18 cellular contexts compared by ENCODE assay signal in the genomic region with DNA sequence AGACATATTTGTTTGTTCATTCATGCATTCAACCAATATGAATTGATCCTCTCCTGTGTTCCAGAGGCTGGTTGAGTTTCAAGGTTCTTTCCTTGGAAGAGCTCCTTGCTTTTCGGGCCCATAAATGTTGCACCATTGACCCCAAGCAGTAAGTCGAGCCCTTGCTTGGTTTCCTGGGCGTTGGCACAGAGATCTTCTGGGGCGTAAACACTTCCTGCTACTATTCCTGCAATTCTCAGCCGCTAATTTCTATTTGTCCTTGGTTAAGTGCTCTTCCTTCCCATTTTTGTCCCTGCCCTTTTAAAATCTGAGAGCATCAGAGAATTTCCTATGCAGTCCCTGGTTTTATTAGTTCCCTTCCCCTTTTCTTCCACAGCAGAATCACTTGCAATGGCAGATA. TPM values are rescaled to one million over a fixed set of nuclear protein-coding genes. Genes with fewer than 3 reads are reported as not detected.
"Had no signal": no experiment of that assay in that cellular context is flagged by ENCODE, and none has a peak within 500 bp of the region (broad histone marks: within the 10 kb centered on the region; RNA-seq: fewer than 3 reads in every experiment).

No MANE protein-coding gene starts in this region.

- H3K9me3 Mint-ChIP-seq: activated T-cell treated with anti-CD3 and anti-CD28 coated beads, Interleukin-2, amount 50 U/mL, for 4 hours; natural killer cell treated with Interleukin-12 subunit alpha and Interleukin-12 subunit beta and Interleukin-15 and Interleukin-18, amount 100 ng/mL, for 72 hours; stimulated activated naive CD8-positive, alpha-beta T cell treated with anti-CD3 and anti-CD28 coated beads, Interleukin-15, amount 100 ng/mL, for 72 hours; T-helper 2 cell treated with Interferon-gamma antibody and Interleukin-4, amounts not matched to agents 5 μg/mL and 100 μg/mL, for 36 hours had no signal

- H3K27ac Mint-ChIP-seq: natural killer cell treated with Interleukin-12 subunit alpha and Interleukin-12 subunit beta and Interleukin-15 and Interleukin-18, amount 100 ng/mL, for 72 hours; stimulated activated naive CD8-positive, alpha-beta T cell treated with anti-CD3 and anti-CD28 coated beads, Interleukin-15, amount 100 ng/mL, for 72 hours; T-helper 2 cell treated with Interferon-gamma antibody and Interleukin-4, amounts not matched to agents 5 μg/mL and 100 μg/mL, for 36 hours had no signal

- H3K4me3 ChIP-seq: breast epithelium, psoas muscle, sigmoid colon, testis had no signal

- H3K4me1 Mint-ChIP-seq: stimulated activated naive CD8-positive, alpha-beta T cell treated with anti-CD3 and anti-CD28 coated beads, Interleukin-15, amount 100 ng/mL, for 72 hours had no signal

- H3K27ac ChIP-seq: breast epithelium, psoas muscle, sigmoid colon, testis had no signal

- H3K27me3 ChIP-seq: breast epithelium, sigmoid colon, testis had no signal

- H3K36me3 ChIP-seq: breast epithelium, sigmoid colon had no signal

- H3K4me3 Mint-ChIP-seq: activated T-cell treated with anti-CD3 and anti-CD28 coated beads, Interleukin-2, amount 50 U/mL, for 4 hours; natural killer cell treated with Interleukin-12 subunit alpha and Interleukin-12 subunit beta and Interleukin-15 and Interleukin-18, amount 100 ng/mL, for 72 hours; stimulated activated naive CD8-positive, alpha-beta T cell treated with anti-CD3 and anti-CD28 coated beads, Interleukin-15, amount 100 ng/mL, for 72 hours; T-helper 2 cell treated with Interferon-gamma antibody and Interleukin-4, amounts not matched to agents 5 μg/mL and 100 μg/mL, for 36 hours had no signal

- H3K9me3 ChIP-seq: breast epithelium, psoas muscle, sigmoid colon, testis had no signal

- H3K4me1 ChIP-seq: breast epithelium, psoas muscle, sigmoid colon, testis had no signal

- DNase-seq: activated CD4-positive, alpha-beta T cell treated with anti-CD3 and anti-CD28 coated beads, Interleukin-2, amount 50 U/mL, for 4 hours; activated gamma-delta T cell treated with Interleukin-2 at 50 U/mL for 16 hours; activated T-cell treated with anti-CD3 and anti-CD28 coated beads, Interleukin-2, amount 50 U/mL, for 4 hours; effector CD8-positive, alpha-beta T cell; kidney; midbrain; psoas muscle; sigmoid colon; stimulated activated CD4-positive, alpha-beta T cell treated with anti-CD3 and anti-CD28 coated beads, Interleukin-4, amount 100 ng/mL, for 1 hour; stimulated activated CD8-positive, alpha-beta memory T cell treated with anti-CD3 and anti-CD28 coated beads, Interleukin-4, amount 100 ng/mL, for 48 hours; stimulated activated naive CD8-positive, alpha-beta T cell treated with anti-CD3 and anti-CD28 coated beads, Interleukin-15, amount 100 ng/mL, for 72 hours; testis had no signal

- ATAC-seq: activated CD4-positive, CD25-positive, alpha-beta regulatory T cell treated with anti-CD3 and anti-CD28 coated beads, Interleukin-2, amount 50 U/mL, for 24 hours; activated T-cell treated with anti-CD3 and anti-CD28 coated beads, Interleukin-2, amount 50 U/mL, for 4 hours; natural killer cell treated with Interleukin-12 subunit alpha and Interleukin-12 subunit beta and Interleukin-15 and Interleukin-18, amount 100 ng/mL, for 72 hours; psoas muscle; stimulated activated naive CD8-positive, alpha-beta T cell treated with anti-CD3 and anti-CD28 coated beads, Interleukin-15, amount 100 ng/mL, for 72 hours had no signal

RNA-seq across cellular contexts. Expression of a gene that starts 44.1 kb away (rescaled TPM):
- total RNA-seq: fibroblast of lung had no signal
- polyA plus RNA-seq: aorta, fibroblast of lung had no signal
